In genomic region chr2:69642709-69643601, GRCh38 we compare ENCODE assay signal across 8 cellular contexts. TPM values are rescaled to one million over a fixed set of nuclear protein-coding genes. Genes with fewer than 3 reads are reported as not detected.
DNase-seq lines count a peak whose midpoint lies in the region; FAIRE-seq and TF ChIP-seq lines count a peak whose summit lies in the region.

No MANE protein-coding gene starts in this region.

- no peak for TF ChIP-seq CTCF in BE2C (IDR thresholded peaks at IDR 0.05; ENCODE audit: low read depth, low read length)
- peak; percentile 2 for TF ChIP-seq CTCF in epithelial cell of esophagus (IDR thresholded peaks at IDR 0.05; ENCODE audit: insufficient read depth, low read depth, low read length, missing control alignments)
- TF ChIP-seq CTCF in D721Med (IDR thresholded peaks at IDR 0.05; ENCODE audit: insufficient read depth, missing control alignments): no peak

- DNase-seq in BE2C: peak; percentile 38
- peak; percentile 63 to 77 for DNase-seq in HAP-1 (ENCODE audit: low spot score in 2 of 2)
- DNase-seq in NOMO-1 treated with DMSO at 0.1 percent for 48 hours (lab: John Stamatoyannopoulos, UW; ENCODE audit: unreplicated experiment): peak; percentile 89
- peak; percentile 81 for DNase-seq in activated CD8-positive, alpha-beta memory T cell treated with anti-CD3 and anti-CD28 coated beads, Interleukin-2, amount 50 U/mL, for 48 hours
- DNase-seq in epithelial cell of esophagus (ENCODE audit: low read depth): peak; percentile 77
- DNase-seq in stimulated activated CD8-positive, alpha-beta memory T cell treated with anti-CD3 and anti-CD28 coated beads, Interleukin-7, amount 100 ng/mL, for 48 hours (ENCODE audit: extremely low read depth in 1 of 2, low read depth in 1 of 2): peak; percentile 39 to 55
- DNase-seq in D721Med (ENCODE audit: insufficient read length, low spot score): no peak

- no peaks in the 10 kb centered on the region for H3K9me3 ChIP-seq in BE2C
- H3K9me3 ChIP-seq in HAP-1: no peaks in the 10 kb centered on the region
- no peaks in the 10 kb centered on the region for H3K9me3 ChIP-seq in mucosa of rectum (ENCODE audit: control insufficient read depth in 2 of 2, low read length in 2 of 2)

- no peaks in the 10 kb centered on the region for H3K27me3 ChIP-seq in BE2C
- no peaks in the 10 kb centered on the region for H3K27me3 ChIP-seq in HAP-1 (ENCODE audit: low read depth)
- no peaks in the 10 kb centered on the region for H3K27me3 ChIP-seq in mucosa of rectum (ENCODE audit: control insufficient read depth in 2 of 2, insufficient read depth in 2 of 2, low read length in 2 of 2)

- no peak for FAIRE-seq in D721Med (lab: Jason Lieb, UNC)

- H3K9ac ChIP-seq in mucosa of rectum (ENCODE audit: low read depth in 1 of 2, low read length in 2 of 2): peak overlapping the region; percentile 88

- H3K4me1 ChIP-seq in BE2C: no peaks in the 10 kb centered on the region
- H3K4me1 ChIP-seq in HAP-1: peaks cover 16% of the 10 kb centered on the region
- H3K4me1 ChIP-seq in mucosa of rectum (ENCODE audit: control insufficient read depth in 2 of 2, insufficient read depth in 2 of 2, low read length in 2 of 2): peaks cover 11 to 14% of the 10 kb centered on the region in 2 donors

- no peaks in the 10 kb centered on the region for H3K36me3 ChIP-seq in BE2C
- peaks cover 6% of the 10 kb centered on the region; the same call in 1 of the 2 replicates for H3K36me3 ChIP-seq in HAP-1 (replicated peaks)
- no peaks in the 10 kb centered on the region for H3K36me3 ChIP-seq in mucosa of rectum (ENCODE audit: control insufficient read depth in 2 of 2, insufficient read depth in 2 of 2, low read length in 2 of 2)

- H3K4me3 ChIP-seq in BE2C (ENCODE audit: low read depth, low read length) (peak overlapping the region; percentile 79), HAP-1 (peak overlapping the region; percentile 72), epithelial cell of esophagus (ENCODE audit: low read length) (peak overlapping the region; percentile 91), mucosa of rectum (ENCODE audit: low read length in 2 of 2) (peak overlapping the region; percentile 96 to 97)

- in situ Hi-C loops in HAP-1 (cut with MboI; ENCODE audit: low sequenced_read_pairs): no loop called here

- peak overlapping the region; percentile 95 to 97 for H3K27ac ChIP-seq in mucosa of rectum (ENCODE audit: low read depth in 2 of 2, low read length in 2 of 2)

RNA-seq across cellular contexts. Expression of gene AAK1, which starts 0.6 kb away (rescaled TPM):
- polyA plus RNA-seq in BE2C (2012; ENCODE audit: insufficient read depth, insufficient read length, low read depth): 11.6 TPM
